In genomic region chr7:155220881-155221280, GRCh38 we compare ENCODE assay signal across 26 cellular contexts.
"Had no signal": no experiment of that assay in that cellular context is flagged by ENCODE, and none has a peak within 500 bp of the region (broad histone marks: within the 10 kb centered on the region; RNA-seq: fewer than 3 reads in every experiment).

No MANE protein-coding gene starts in this region.

- H3K79me2 ChIP-seq: parathyroid adenoma had no signal

- FAIRE-seq: kidney, small intestine had no signal

- H3K9me3 ChIP-seq: heart left ventricle, left ventricle myocardium inferior, psoas muscle, suprapubic skin, thyroid gland, upper lobe of left lung, uterus had no signal

- H2AFZ ChIP-seq: parathyroid adenoma had no signal

- DNase-seq: central memory CD4-positive, alpha-beta T cell; dorsolateral prefrontal cortex; effector CD8-positive, alpha-beta T cell; foreskin melanocyte; heart left ventricle; immature natural killer cell; kidney; left cardiac atrium; left ventricle myocardium inferior; mesenchymal stem cell; naive B cell; nucleus accumbens; psoas muscle; retina; small intestine; stimulated activated CD4-positive, alpha-beta T cell treated with anti-CD3 and anti-CD28 coated beads, Interleukin-4, amount 100 ng/mL, for 1 hour; stimulated activated CD8-positive, alpha-beta memory T cell treated with anti-CD3 and anti-CD28 coated beads, Interleukin-4, amount 100 ng/mL, for 48 hours; stimulated activated naive CD8-positive, alpha-beta T cell treated with anti-CD3 and anti-CD28 coated beads, Interleukin-15, Interleukin-2, amounts not matched to agents 100 U/mL and 50 U/mL, for 24 hours; thyroid gland; upper lobe of left lung; uterus had no signal

- H3K36me3 ChIP-seq: heart left ventricle, left ventricle myocardium inferior, suprapubic skin, thyroid gland, upper lobe of left lung, uterus had no signal

- H3K4me3 Mint-ChIP-seq: immature natural killer cell; naive B cell; stimulated activated effector memory CD8-positive, alpha-beta T cell treated with anti-CD3 and anti-CD28 coated beads, Interleukin-12 subunit alpha, Interleukin-12 subunit beta, amount 100 ng/mL, for 72 hours had no signal

- H3K27ac Mint-ChIP-seq: stimulated activated effector memory CD8-positive, alpha-beta T cell treated with anti-CD3 and anti-CD28 coated beads, Interleukin-12 subunit alpha, Interleukin-12 subunit beta, amount 100 ng/mL, for 72 hours had no signal

- H3K27ac ChIP-seq: coronary artery, dorsolateral prefrontal cortex, heart left ventricle, left ventricle myocardium inferior, parathyroid adenoma, psoas muscle, suprapubic skin, thyroid gland, upper lobe of left lung, uterus had no signal

- H3K4me3 ChIP-seq: coronary artery, dorsolateral prefrontal cortex, heart left ventricle, left ventricle myocardium inferior, lung, psoas muscle, suprapubic skin, thyroid gland, upper lobe of left lung, uterus had no signal

- H3K9me3 Mint-ChIP-seq: naive B cell; stimulated activated effector memory CD8-positive, alpha-beta T cell treated with anti-CD3 and anti-CD28 coated beads, Interleukin-12 subunit alpha, Interleukin-12 subunit beta, amount 100 ng/mL, for 72 hours had no signal

- H3K36me3 Mint-ChIP-seq: immature natural killer cell; naive B cell; stimulated activated effector memory CD8-positive, alpha-beta T cell treated with anti-CD3 and anti-CD28 coated beads, Interleukin-12 subunit alpha, Interleukin-12 subunit beta, amount 100 ng/mL, for 72 hours had no signal

- H3K27me3 ChIP-seq: thyroid gland, upper lobe of left lung, uterus had no signal

- H3K4me1 ChIP-seq: left ventricle myocardium inferior, psoas muscle, uterus had no signal

- ATAC-seq: psoas muscle; stimulated activated effector memory CD8-positive, alpha-beta T cell treated with anti-CD3 and anti-CD28 coated beads, Interleukin-12 subunit alpha, Interleukin-12 subunit beta, amount 100 ng/mL, for 72 hours; stimulated activated naive CD8-positive, alpha-beta T cell treated with anti-CD3 and anti-CD28 coated beads, Interleukin-15, Interleukin-2, amounts not matched to agents 100 U/mL and 50 U/mL, for 24 hours had no signal

- H3K4me1 Mint-ChIP-seq: immature natural killer cell, naive B cell had no signal

- H3K9ac ChIP-seq: parathyroid adenoma had no signal
